ENCODE assay signal across 7 cellular contexts in genomic region chr2:130520994-130521393, GRCh38. TPM values are rescaled to one million over a fixed set of nuclear protein-coding genes. Genes with fewer than 3 reads are reported as not detected.
"Had no signal": no experiment of that assay in that cellular context is flagged by ENCODE, and none has a peak within 500 bp of the region (broad histone marks: within the 10 kb centered on the region; RNA-seq: fewer than 3 reads in every experiment).

TSS of gene CFC1B (plus strand) at chr2:130521222. CDS start at chr2:130521485, 263 bp downstream.

RNA-seq across cellular contexts. Expression of gene CFC1B, which starts in this region (rescaled TPM):
- total RNA-seq: GM23248, GM23338, H1, H4, H7, H9, HFFc6 had no signal
